8 cellular contexts compared by ENCODE assay signal in genomic region chr22:39317756-39318506, GRCh38. TPM values are rescaled to one million over a fixed set of nuclear protein-coding genes. Genes with fewer than 3 reads are reported as not detected.
DNase-seq lines count a peak whose midpoint lies in the region; ATAC-seq and TF ChIP-seq lines count a peak whose summit lies in the region.

No MANE protein-coding gene starts in this region.

- no CpG with 5 or more reads among the region's 9 CpGs for WGBS in trophoblast cell (ENCODE audit: extremely low coverage, insufficient coverage, insufficient read length)

- H3K9me3 ChIP-seq in Panc1 (ENCODE audit: control insufficient read depth, insufficient read depth, low read depth, low read length) (no peaks in the 10 kb centered on the region), trophoblast cell (ENCODE audit: insufficient read depth, low read depth, low read length) (peaks cover 2% of the 10 kb centered on the region)

- no peak overlapping the region for H2BK12ac ChIP-seq in trophoblast cell (ENCODE audit: low read length)

- in situ Hi-C loops in Panc1 (cut with HindIII; ENCODE audit: low pct_unique_long_range_greater_than_20kb, low sequenced_read_pairs): no loop called here

- H3K4ac ChIP-seq in trophoblast cell (ENCODE audit: low read depth, low read length): peak overlapping the region; percentile 97

- no peak overlapping the region for H3K23ac ChIP-seq in trophoblast cell (ENCODE audit: low read length)

- no peak overlapping the region for H2BK120ac ChIP-seq in trophoblast cell (ENCODE audit: insufficient read depth, low read length, poor library complexity)

- DNase-seq in ELR (ENCODE audit: low read depth) (peak; percentile 70), Panc1 (ENCODE audit: low read depth, low spot score) (no peak), epithelial cell of proximal tubule (ENCODE audit: low read depth) (no peak), trophoblast cell (peak in 1 of 2 donors; percentile 32), superior temporal gyrus (ENCODE audit: extremely low spot score) (no peak), NCI-H1092 treated with DMSO at 0.1 percent for 48 hours (lab: John Stamatoyannopoulos, UW) (no peak), NCI-H510A treated with DMSO at 0.1 percent for 48 hours (lab: John Stamatoyannopoulos, UW) (no peak), ureter (ENCODE audit: low spot score) (no peak)

- CTCF ChIA-PET in Panc1 (lab: Charles Lee): interaction anchor here (0.7 kb wide), 1 partner anchor 15 kb away, joined by 3 read pairs; no protein-coding TSS in a partner anchor

- no peak overlapping the region for H3K18ac ChIP-seq in trophoblast cell (ENCODE audit: low read length)

- peak overlapping the region; percentile 91 to 96 for H3K4me3 ChIP-seq in Panc1 (ENCODE audit: low read depth in 2 of 2, low read length in 2 of 2)
- peak overlapping the region; percentile 96 for H3K4me3 ChIP-seq in epithelial cell of proximal tubule (ENCODE audit: low read depth, low read length)
- H3K4me3 ChIP-seq in trophoblast cell (ENCODE audit: low read depth, low read length): peak overlapping the region; percentile 65

- H3K9ac ChIP-seq in trophoblast cell (ENCODE audit: low read length): peak overlapping the region; percentile 98

- H3K79me1 ChIP-seq in trophoblast cell (ENCODE audit: low read length): peaks cover 12% of the 10 kb centered on the region

- H2AFZ ChIP-seq in trophoblast cell (ENCODE audit: insufficient read depth, low read length, poor library complexity): no peak overlapping the region

- H3K14ac ChIP-seq in trophoblast cell (ENCODE audit: low read length): no peak overlapping the region

- peak overlapping the region; percentile 90 for H3K4me2 ChIP-seq in trophoblast cell (ENCODE audit: low read length)

- H3K4me1 ChIP-seq in Panc1 (ENCODE audit: control insufficient read depth, insufficient read depth, low read length) (peaks cover 29% of the 10 kb centered on the region), trophoblast cell (ENCODE audit: control insufficient read depth in 1 of 2, insufficient read depth in 2 of 2, low read length in 2 of 2) (peaks cover 11 to 12% of the 10 kb centered on the region in 2 experiments)

- BruUV-seq in Panc1 (replicated peaks; lab: Mats Ljungman, UMichigan): no TSS peak

- no peaks in the 10 kb centered on the region for H3K27me3 ChIP-seq in Panc1 (ENCODE audit: control insufficient read depth, insufficient read depth, low read length)
- H3K27me3 ChIP-seq in trophoblast cell (ENCODE audit: insufficient read depth, low read length): no peaks in the 10 kb centered on the region

- no peak for ATAC-seq in Panc1

- no peak overlapping the region for H4K8ac ChIP-seq in trophoblast cell (ENCODE audit: low read depth, low read length)

- peaks cover 20% of the 10 kb centered on the region for H3K36me3 ChIP-seq in Panc1 (ENCODE audit: control insufficient read depth, insufficient read depth, low read length)
- H3K36me3 ChIP-seq in trophoblast cell (ENCODE audit: control insufficient read depth in 1 of 2, insufficient read depth in 2 of 2, low read length in 2 of 2): peaks cover 45 to 52% of the 10 kb centered on the region in 2 experiments

- no peak overlapping the region for H4K91ac ChIP-seq in trophoblast cell (ENCODE audit: low read depth, low read length)

- TF ChIP-seq CTCF in Panc1 (IDR thresholded peaks at IDR 0.05) (no peak), epithelial cell of proximal tubule (conservative IDR thresholded peaks at IDR 0.05; ENCODE audit: low read depth, low read length) (no peak)

- H3K79me2 ChIP-seq in trophoblast cell (ENCODE audit: control insufficient read depth, insufficient read depth, low read length, poor library complexity): peaks cover 19% of the 10 kb centered on the region

- no peak overlapping the region for H4K12ac ChIP-seq in trophoblast cell (ENCODE audit: low read depth, low read length)

- H2AK5ac ChIP-seq in trophoblast cell (ENCODE audit: low read length): no peak overlapping the region

- POLR2A ChIA-PET in Panc1 (lab: Charles Lee): interaction anchor here (0.7 to 1.2 kb wide), 3 partner anchors 55 to 208 kb away, joined by 3 to 5 read pairs (median 3); partner anchors contain the start of gene PDGFB

- no peak overlapping the region for H2BK5ac ChIP-seq in trophoblast cell (ENCODE audit: low read depth, low read length, poor library complexity)

- intact Hi-C loops in Panc1 (cut with micrococcal nuclease; ENCODE audit: unreplicated experiment): no loop called here

- H3K27ac ChIP-seq in Panc1 (ENCODE audit: low read length): peak overlapping the region; percentile 98
- H3K27ac ChIP-seq in trophoblast cell (ENCODE audit: low read depth, low read length): peak overlapping the region; percentile 12

RNA-seq across cellular contexts. Expression of gene RPL3, which starts 1.5 kb away (rescaled TPM):
- total RNA-seq in Panc1 (2021; ENCODE audit: unreplicated experiment) (885 TPM), epithelial cell of proximal tubule (1,634 and 2,001 TPM in 2 replicates), ureter (2,529 TPM)
- 1,559 TPM for polyA plus RNA-seq in Panc1 (2012; ENCODE audit: insufficient read length)
- 1,456 and 1,519 TPM in 2 replicates for polyA plus RNA-seq in trophoblast cell (2013)

RNA-seq across cellular contexts. Expression of gene SYNGR1, which starts 31.9 kb away (rescaled TPM):
- total RNA-seq in Panc1 (2021; ENCODE audit: unreplicated experiment) (17.8 TPM), epithelial cell of proximal tubule (4.7 TPM in 2 replicates), ureter (32.6 TPM)
- polyA plus RNA-seq in Panc1 (2012; ENCODE audit: insufficient read length): 47.0 TPM
- polyA plus RNA-seq in trophoblast cell (2013): 20.4 and 21.0 TPM in 2 replicates
